In genomic region chr21:28884976-28885852, GRCh38 we compare ENCODE assay signal across 8 cellular contexts.
DNase-seq lines count a peak whose midpoint lies in the region; ATAC-seq and TF ChIP-seq lines count a peak whose summit lies in the region.

No MANE protein-coding gene starts in this region.

- H3K4me2 ChIP-seq in PC-9 = peak overlapping the region; percentile 90

- H3K9me3 ChIP-seq in PC-9 (ENCODE audit: insufficient read depth, low read depth) (no peaks in the 10 kb centered on the region), esophagus squamous epithelium (no peaks in the 10 kb centered on the region)

- H3K27ac ChIP-seq in PC-9 = peak overlapping the region; percentile 80
- H3K27ac ChIP-seq in esophagus squamous epithelium = peak overlapping the region; percentile 84 to 95 (median 92)

- peaks cover 8% of the 10 kb centered on the region for H3K36me3 ChIP-seq in PC-9 (ENCODE audit: low read depth)
- peaks cover 0 to 28% (median 0%) of the 10 kb centered on the region in 3 donors for H3K36me3 ChIP-seq in esophagus squamous epithelium

- H3K4me3 Mint-ChIP-seq in activated T-cell treated with anti-CD3 and anti-CD28 coated beads, Interleukin-2, amount 50 U/mL, for 4 hours = peak overlapping the region; percentile 83

- DNase-seq in DMS53 (lab: John Stamatoyannopoulos, UW) (peak; percentile 93), KBM-7 (peak; percentile 97), PC-9 (peak; percentile 63 to 79), esophagus squamous epithelium (lab: John Stamatoyannopoulos, UW) (peak; percentile 59), myocyte (ENCODE audit: low read depth) (peak; percentile 93)
- DNase-seq in activated T-cell treated with anti-CD3 and anti-CD28 coated beads, Interleukin-2, amount 50 U/mL, for 4 hours = peak; percentile 87
- peak; percentile 88 to 90 for DNase-seq in stimulated activated CD8-positive, alpha-beta memory T cell treated with anti-CD3 and anti-CD28 coated beads, Interleukin-7, amount 100 ng/mL, for 4 hours (ENCODE audit: low read depth in 2 of 2)

- intact Hi-C loops in PC-9 (cut with micrococcal nuclease; ENCODE audit: unreplicated experiment) (no loop called here), esophagus squamous epithelium (cut with DNase I) (no loop called here)

- no peaks in the 10 kb centered on the region for H4K20me1 ChIP-seq in PC-9 (ENCODE audit: insufficient read depth)

- peaks cover 16% of the 10 kb centered on the region for H3K4me1 Mint-ChIP-seq in activated T-cell treated with anti-CD3 and anti-CD28 coated beads, Interleukin-2, amount 50 U/mL, for 4 hours (ENCODE audit: low read depth)

- H3K79me2 ChIP-seq in PC-9 (ENCODE audit: low read depth) = no peaks in the 10 kb centered on the region

- peak in 3 of 4 donors; percentile 28 to 68 (median 49) for TF ChIP-seq POLR2A in esophagus squamous epithelium (IDR thresholded peaks at IDR 0.05)

- CTCF ChIA-PET in PC-9 (lab: Charles Lee) = no interaction called here

- in situ Hi-C loops in KBM-7 (cut with MboI; ENCODE audit: low pct_unique_long_range_greater_than_20kb, low sequenced_read_pairs) = no loop called here

- peaks cover 3% of the 10 kb centered on the region for H3K27me3 Mint-ChIP-seq in activated T-cell treated with anti-CD3 and anti-CD28 coated beads, Interleukin-2, amount 50 U/mL, for 4 hours (ENCODE audit: low read depth)

- H3K4me1 ChIP-seq in PC-9 (replicated peaks; ENCODE audit: insufficient read depth) (peaks cover 16% of the 10 kb centered on the region), esophagus squamous epithelium (peaks cover 0 to 24% (median 4%) of the 10 kb centered on the region in 3 donors)

- no peaks in the 10 kb centered on the region for H3K9me2 ChIP-seq in PC-9 (ENCODE audit: insufficient read depth)

- peak; percentile 97 for ATAC-seq in GM21723 (IDR thresholded peaks at IDR 0.05; ENCODE audit: unreplicated experiment)
- ATAC-seq in activated T-cell treated with anti-CD3 and anti-CD28 coated beads, Interleukin-2, amount 50 U/mL, for 4 hours = peak; percentile 98

- WGBS in esophagus squamous epithelium, 2 donors = 8 to 10% methylated on average over 21 to 23 of the region's 47 CpGs

- H3F3A ChIP-seq in PC-9 (ENCODE audit: insufficient read depth, low read depth) = no peaks in the 10 kb centered on the region

- TF ChIP-seq CTCF in PC-9 (conservative IDR thresholded peaks at IDR 0.05) (no peak), esophagus squamous epithelium (IDR thresholded peaks at IDR 0.05) (peak in 1 of 6 experiments; percentile 24)

- H3K4me3 ChIP-seq in PC-9 (peak overlapping the region; percentile 81), esophagus squamous epithelium (peak overlapping the region; percentile 45 to 67 (median 60))

- POLR2A ChIA-PET in PC-9 (lab: Charles Lee; ENCODE audit: unreplicated experiment) = interaction anchor here (0.6 kb wide), 1 partner anchor 677 kb away, joined by 3 read pairs; no protein-coding TSS in a partner anchor

- peaks cover 8% of the 10 kb centered on the region for H3K36me3 Mint-ChIP-seq in activated T-cell treated with anti-CD3 and anti-CD28 coated beads, Interleukin-2, amount 50 U/mL, for 4 hours (ENCODE audit: insufficient read depth)

- peaks cover 7% of the 10 kb centered on the region for H3K27me3 ChIP-seq in PC-9 (ENCODE audit: insufficient read depth, low read depth)
- no peaks in the 10 kb centered on the region for H3K27me3 ChIP-seq in esophagus squamous epithelium

- BruUV-seq in PC-9 (replicated peaks; lab: Mats Ljungman, UMichigan) = TSS peak; percentile 78

- no peaks in the 10 kb centered on the region for H3K9me3 Mint-ChIP-seq in activated T-cell treated with anti-CD3 and anti-CD28 coated beads, Interleukin-2, amount 50 U/mL, for 4 hours

- H2AFZ ChIP-seq in PC-9 = peak overlapping the region; percentile 97

Comparison
In these comparisons a context has a peak if more than half of its experiments do, and no peak if none do; other contexts are left out.
1. Peak in every context shown above with its lines: DNase-seq, ATAC-seq, H3K4me3 ChIP-seq and H3K27ac ChIP-seq.